In genomic region chr11:59560702-59561469, GRCh38 we compare ENCODE assay signal across 8 cellular contexts. TPM values are rescaled to one million over a fixed set of nuclear protein-coding genes. Genes with fewer than 3 reads are reported as not detected.
A peak's percentile ranks its signal among the peaks of the same experiment; 100 is the strongest.
DNase-seq lines count a peak whose midpoint lies in the region; ATAC-seq and TF ChIP-seq lines count a peak whose summit lies in the region.

No MANE protein-coding gene starts in this region.

- peak overlapping the region; percentile 29 to 98 for H3K4ac ChIP-seq in mesenchymal stem cell (ENCODE audit: low read depth in 1 of 2, low read length in 2 of 2)

- H3K27ac ChIP-seq in mesenchymal stem cell (ENCODE audit: low read length, poor library complexity, severe bottlenecking) = peak overlapping the region; percentile 96

- DNase-seq in BE2C (peak; percentile 80), NCI-H82 treated with DMSO at 0.1 percent for 48 hours (lab: John Stamatoyannopoulos, UW; ENCODE audit: unreplicated experiment) (peak; percentile 72), mesenchymal stem cell (peak; percentile 85)
- DNase-seq in activated CD8-positive, alpha-beta memory T cell treated with anti-CD3 and anti-CD28 coated beads for 4 hours (ENCODE audit: low read depth in 2 of 2) = peak; percentile 67
- DNase-seq in effector memory CD8-positive, alpha-beta T cell = peak; percentile 59 to 62 (median 61)
- DNase-seq in stimulated activated CD8-positive, alpha-beta memory T cell treated with anti-CD3 and anti-CD28 coated beads, Interleukin-12 subunit alpha, Interleukin-12 subunit beta, amount 100 ng/mL, for 1 hour (ENCODE audit: low read depth) = peak; percentile 70

- H3K18ac ChIP-seq in mesenchymal stem cell (ENCODE audit: low read depth in 1 of 2, low read length in 2 of 2) = peak overlapping the region; percentile 89 to 93

- TF ChIP-seq CTCF in BE2C (IDR thresholded peaks at IDR 0.05; ENCODE audit: low read depth, low read length) = no peak

- H2BK15ac ChIP-seq in mesenchymal stem cell (ENCODE audit: low read depth, poor library complexity, severe bottlenecking) = no peak overlapping the region

- no peak overlapping the region for H2BK5ac ChIP-seq in mesenchymal stem cell (ENCODE audit: low read depth, low read length, poor library complexity, severe bottlenecking)

- H2AFZ ChIP-seq in mesenchymal stem cell (ENCODE audit: low read depth, low read length) = peak overlapping the region; percentile 82

- no peaks in the 10 kb centered on the region for H3K9me3 Mint-ChIP-seq in effector memory CD8-positive, alpha-beta T cell

- peak overlapping the region; percentile 92 for H3K9ac ChIP-seq in mesenchymal stem cell (ENCODE audit: low read length)

- peak overlapping the region; percentile 99 for H3K27ac Mint-ChIP-seq in effector memory CD8-positive, alpha-beta T cell

- 3% methylated on average over 39 of the region's 39 CpGs for WGBS in mesenchymal stem cell

- H3K27me3 ChIP-seq in BE2C (no peaks in the 10 kb centered on the region), mesenchymal stem cell (ENCODE audit: control insufficient read depth in 1 of 2, insufficient read depth in 1 of 2, low read length in 2 of 2) (no peaks in the 10 kb centered on the region)

- peak overlapping the region; percentile 87 to 91 for H3K4me3 Mint-ChIP-seq in effector memory CD8-positive, alpha-beta T cell

- peak overlapping the region in 1 of 2 experiments; percentile 98 for H3K14ac ChIP-seq in mesenchymal stem cell (ENCODE audit: low read length in 2 of 2)

- peak overlapping the region in 1 of 2 experiments; percentile 97 for H3K23ac ChIP-seq in mesenchymal stem cell (ENCODE audit: low read length in 2 of 2)

- H3K79me1 ChIP-seq in mesenchymal stem cell (replicated peaks; ENCODE audit: low read length, poor library complexity, severe bottlenecking) = no peaks in the 10 kb centered on the region

- peak overlapping the region in 1 of 2 experiments; percentile 97 for H2BK12ac ChIP-seq in mesenchymal stem cell (ENCODE audit: low read length in 2 of 2)

- H2BK120ac ChIP-seq in mesenchymal stem cell (ENCODE audit: low read depth, low read length) = no peak overlapping the region

- no peaks in the 10 kb centered on the region for H3K36me3 ChIP-seq in BE2C
- H3K36me3 ChIP-seq in mesenchymal stem cell (ENCODE audit: control insufficient read depth in 1 of 2, insufficient read depth in 2 of 2, low read depth in 1 of 2, low read length in 2 of 2) = no peaks in the 10 kb centered on the region

- no peak overlapping the region for H2AK5ac ChIP-seq in mesenchymal stem cell (ENCODE audit: low read length, severe bottlenecking)

- peak overlapping the region; percentile 95 for H3K4me3 ChIP-seq in BE2C (ENCODE audit: low read depth, low read length)
- peak overlapping the region; percentile 90 to 95 for H3K4me3 ChIP-seq in mesenchymal stem cell (ENCODE audit: insufficient read depth in 1 of 2, low read depth in 1 of 2, low read length in 2 of 2)

- H3K27me3 Mint-ChIP-seq in effector memory CD8-positive, alpha-beta T cell = no peaks in the 10 kb centered on the region

- peaks cover 61% of the 10 kb centered on the region for H3K36me3 Mint-ChIP-seq in effector memory CD8-positive, alpha-beta T cell (ENCODE audit: insufficient read depth)

- no peak overlapping the region for H4K91ac ChIP-seq in mesenchymal stem cell (ENCODE audit: low read length)

- ATAC-seq in GM19351 (IDR thresholded peaks at IDR 0.05; ENCODE audit: unreplicated experiment) = peak; percentile 48
- ATAC-seq in HG03521 (IDR thresholded peaks at IDR 0.05; ENCODE audit: unreplicated experiment) = peak; percentile 47
- peak; percentile 67 for ATAC-seq in effector memory CD8-positive, alpha-beta T cell (replicated peaks)

- peak overlapping the region; percentile 91 for H3K4me2 ChIP-seq in mesenchymal stem cell (ENCODE audit: low read length, poor library complexity, severe bottlenecking)

- peak overlapping the region; percentile 12 for H4K8ac ChIP-seq in mesenchymal stem cell (ENCODE audit: low read length)

- no peaks in the 10 kb centered on the region for H3K4me1 ChIP-seq in BE2C
- H3K4me1 ChIP-seq in mesenchymal stem cell (ENCODE audit: control insufficient read depth, insufficient read depth, low read depth, low read length) = no peaks in the 10 kb centered on the region

- peaks cover 25 to 30% of the 10 kb centered on the region in 2 donors for H3K4me1 Mint-ChIP-seq in effector memory CD8-positive, alpha-beta T cell (ENCODE audit: low read depth in 2 of 2)

- H3K9me3 ChIP-seq in BE2C = no peaks in the 10 kb centered on the region
- H3K9me3 ChIP-seq in mesenchymal stem cell (ENCODE audit: control insufficient read depth, low read length) = no peaks in the 10 kb centered on the region

RNA-seq across cellular contexts. Expression of gene OR4D9, which starts 49.5 kb away (rescaled TPM):
- polyA plus RNA-seq in BE2C (2012; ENCODE audit: insufficient read depth, insufficient read length, low read depth) = 0.08 TPM
- not detected for polyA plus RNA-seq in mesenchymal stem cell (2013, experiment 1 of 2)
- not detected for polyA plus RNA-seq in mesenchymal stem cell (2013, experiment 2 of 2)

RNA-seq across cellular contexts. Expression of gene OSBP, which starts 54.7 kb away (rescaled TPM):
- polyA plus RNA-seq in BE2C (2012; ENCODE audit: insufficient read depth, insufficient read length, low read depth) = 17.5 TPM
- 25.4 TPM for polyA plus RNA-seq in mesenchymal stem cell (2013, experiment 1 of 2)
- 25.0 TPM for polyA plus RNA-seq in mesenchymal stem cell (2013, experiment 2 of 2)

RNA-seq across cellular contexts. Expression of gene OR4D11, which starts 57.5 kb away (rescaled TPM):
- polyA plus RNA-seq in BE2C (2012; ENCODE audit: insufficient read depth, insufficient read length, low read depth) = not detected
- not detected for polyA plus RNA-seq in mesenchymal stem cell (2013, experiment 1 of 2)
- not detected for polyA plus RNA-seq in mesenchymal stem cell (2013, experiment 2 of 2)

Comparison
In these comparisons a context has a peak if more than half of its experiments do, and no peak if none do; other contexts are left out.
1. Peak in every context shown above with its lines: DNase-seq, ATAC-seq, H3K4me3 ChIP-seq and H3K27ac ChIP-seq.